Comparison of ENCODE assay signal across 5 cellular contexts in the genomic region with DNA sequence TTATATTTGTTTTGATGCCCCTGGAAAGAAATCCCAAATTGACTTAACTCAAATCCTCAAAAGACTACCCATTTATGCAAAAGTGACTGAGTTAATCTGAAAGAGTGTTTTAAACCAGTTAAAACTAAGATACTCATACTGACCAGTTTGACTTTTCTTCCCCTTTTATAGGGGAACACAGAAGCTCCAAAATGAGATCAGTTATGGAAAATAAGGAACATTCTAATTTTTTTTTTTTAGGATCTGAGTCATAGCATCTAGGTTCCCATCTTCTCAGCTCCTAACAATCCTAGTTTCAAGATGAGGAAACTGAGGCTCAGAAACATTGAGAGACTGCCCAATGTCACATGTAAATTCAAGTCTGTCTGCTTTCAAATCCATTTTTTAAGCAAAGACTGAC.
"Had no signal": no experiment of that assay in that cellular context is flagged by ENCODE, and none has a peak within 500 bp of the region (broad histone marks: within the 10 kb centered on the region; RNA-seq: fewer than 3 reads in every experiment).

No MANE protein-coding gene starts in this region.

- H3K4me3 Mint-ChIP-seq: GM23338, H9 had no signal

- H3K27ac Mint-ChIP-seq: GM23338 had no signal

- DNase-seq: H9, HCEC 1CT, IMR-90 had no signal

- H3K9me3 Mint-ChIP-seq: GM23338 had no signal

- ATAC-seq: GM23338, K562 had no signal

- H3K4me1 Mint-ChIP-seq: GM23338 had no signal
